16 cellular contexts compared by ENCODE assay signal in the genomic region with DNA sequence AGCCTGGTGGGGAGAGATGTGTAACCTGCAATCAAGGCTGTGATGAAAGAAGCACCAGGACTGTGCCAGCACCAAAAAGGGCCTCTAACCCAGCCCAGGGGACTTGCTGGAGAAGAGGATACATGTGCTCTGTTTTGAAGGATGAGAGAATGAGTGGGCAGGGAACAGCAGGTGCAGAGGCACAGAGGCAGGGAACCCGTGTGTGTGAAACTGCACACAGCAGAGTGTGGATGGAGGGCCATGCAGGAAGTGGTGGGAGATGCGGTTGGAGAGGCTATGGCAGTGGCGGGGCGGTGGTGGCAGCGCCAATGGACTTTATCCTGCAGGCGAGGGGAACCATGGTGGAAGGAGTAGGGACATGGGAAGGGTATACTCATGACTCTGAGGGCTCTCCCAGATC.
"Had no signal": no experiment of that assay in that cellular context is flagged by ENCODE, and none has a peak within 500 bp of the region (broad histone marks: within the 10 kb centered on the region; RNA-seq: fewer than 3 reads in every experiment).

No MANE protein-coding gene starts in this region.

- DNase-seq: activated CD4-positive, alpha-beta T cell treated with anti-CD3 and anti-CD28 coated beads, Interleukin-2, amount 10 ng/mL, durations not matched to agents 24 days and 14 days; activated CD8-positive, alpha-beta memory T cell treated with anti-CD3 and anti-CD28 coated beads, Interleukin-2, amount 50 U/mL, for 4 hours; activated effector memory CD4-positive, alpha-beta T cell treated with anti-CD3 and anti-CD28 coated beads, Interleukin-2, amount 50 U/mL, for 16 hours; activated T-cell treated with anti-CD3 and anti-CD28 coated beads, Interleukin-2, amount 50 U/mL, for 72 hours; amniotic stem cell; effector memory CD8-positive, alpha-beta T cell; esophagus squamous epithelium; heart right ventricle; kidney glomerular epithelial cell; left ventricle myocardium inferior; right cardiac atrium; stimulated activated CD4-positive, alpha-beta T cell treated with anti-CD3 and anti-CD28 coated beads, Interleukin-2, amount 100 ng/mL, for 24 hours; T1000; testis; upper lobe of left lung had no signal

- H3K27ac Mint-ChIP-seq: activated CD4-positive, alpha-beta T cell treated with anti-CD3 and anti-CD28 coated beads, Interleukin-2, amount 10 ng/mL, durations not matched to agents 24 days and 14 days; activated naive CD4-positive, alpha-beta T cell treated with anti-CD3 and anti-CD28 coated beads, Interleukin-2, amount 50 U/mL, for 72 hours; activated T-cell treated with anti-CD3 and anti-CD28 coated beads, Interleukin-2, amount 50 U/mL, for 72 hours; effector memory CD8-positive, alpha-beta T cell had no signal

- H3K4me3 Mint-ChIP-seq: activated CD4-positive, alpha-beta T cell treated with anti-CD3 and anti-CD28 coated beads, Interleukin-2, amount 10 ng/mL, durations not matched to agents 24 days and 14 days; activated T-cell treated with anti-CD3 and anti-CD28 coated beads, Interleukin-2, amount 50 U/mL, for 72 hours; effector memory CD8-positive, alpha-beta T cell had no signal

- H3K36me3 Mint-ChIP-seq: activated naive CD4-positive, alpha-beta T cell treated with anti-CD3 and anti-CD28 coated beads, Interleukin-2, amount 50 U/mL, for 72 hours had no signal

- H3K9me3 Mint-ChIP-seq: activated CD4-positive, alpha-beta T cell treated with anti-CD3 and anti-CD28 coated beads, Interleukin-2, amount 10 ng/mL, durations not matched to agents 24 days and 14 days; activated naive CD4-positive, alpha-beta T cell treated with anti-CD3 and anti-CD28 coated beads, Interleukin-2, amount 50 U/mL, for 72 hours; activated T-cell treated with anti-CD3 and anti-CD28 coated beads, Interleukin-2, amount 50 U/mL, for 72 hours; effector memory CD8-positive, alpha-beta T cell had no signal

- ATAC-seq: activated naive CD4-positive, alpha-beta T cell treated with anti-CD3 and anti-CD28 coated beads, Interleukin-2, amount 50 U/mL, for 72 hours; activated T-cell treated with anti-CD3 and anti-CD28 coated beads, Interleukin-2, amount 50 U/mL, for 72 hours; effector memory CD8-positive, alpha-beta T cell; heart right ventricle; right cardiac atrium had no signal
